In the genomic region with DNA sequence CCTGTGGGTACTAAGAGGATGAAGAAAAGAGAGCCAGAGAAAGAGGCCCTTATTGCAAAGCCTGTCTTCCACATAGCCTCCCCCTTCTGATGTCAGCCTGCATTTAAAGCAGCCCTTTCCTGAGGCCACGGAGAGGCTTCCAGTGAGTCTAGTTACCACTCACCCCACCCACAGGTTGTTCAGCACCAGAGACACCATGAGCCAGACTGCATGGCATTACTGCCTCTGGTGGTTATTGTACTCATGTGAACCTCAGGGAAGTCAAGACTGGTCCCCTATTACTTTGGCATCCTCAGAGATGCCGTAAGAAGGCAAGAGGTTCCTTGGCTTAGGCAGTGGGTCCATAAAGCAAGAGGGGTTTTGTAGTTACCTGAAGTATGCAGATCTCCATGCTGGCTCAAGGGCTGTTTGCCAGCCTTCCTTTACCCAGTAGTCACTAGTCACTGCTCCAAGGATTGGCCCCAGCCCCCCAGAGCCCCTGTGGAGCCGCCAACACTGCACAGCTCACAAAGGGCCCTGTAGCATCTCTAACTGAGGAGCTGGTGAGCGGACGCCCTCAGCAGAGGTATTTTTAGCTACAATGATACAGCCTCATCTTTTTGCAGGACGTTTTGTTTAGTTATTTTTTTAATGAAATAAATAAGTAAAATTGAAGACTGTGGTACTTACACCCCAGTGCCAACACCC, we compare ENCODE assay signal across 2 cellular contexts.
TF ChIP-seq lines count a peak whose summit lies in the region.

No MANE protein-coding gene starts in this region.

TF ChIP-seq in HEK293T, 16 proteins besides CTCF, POLR2A, EP300 and RAD21:
- TF ChIP-seq, protein P1, sequence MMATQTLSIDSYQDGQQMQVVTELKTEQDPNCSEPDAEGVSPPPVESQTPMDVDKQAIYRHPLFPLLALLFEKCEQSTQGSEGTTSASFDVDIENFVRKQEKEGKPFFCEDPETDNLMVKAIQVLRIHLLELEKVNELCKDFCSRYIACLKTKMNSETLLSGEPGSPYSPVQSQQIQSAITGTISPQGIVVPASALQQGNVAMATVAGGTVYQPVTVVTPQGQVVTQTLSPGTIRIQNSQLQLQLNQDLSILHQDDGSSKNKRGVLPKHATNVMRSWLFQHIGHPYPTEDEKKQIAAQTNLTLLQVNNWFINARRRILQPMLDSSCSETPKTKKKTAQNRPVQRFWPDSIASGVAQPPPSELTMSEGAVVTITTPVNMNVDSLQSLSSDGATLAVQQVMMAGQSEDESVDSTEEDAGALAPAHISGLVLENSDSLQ (IDR thresholded peaks at IDR 0.05): no peak
- TF ChIP-seq FOXM1 (IDR thresholded peaks at IDR 0.05; ENCODE audit: borderline replicate concordance): no peak
- no peak for TF ChIP-seq BHLHE40 (IDR thresholded peaks at IDR 0.05; ENCODE audit: borderline replicate concordance)
- TF ChIP-seq ZNF384 (IDR thresholded peaks at IDR 0.05): no peak
- TF ChIP-seq TARDBP (IDR thresholded peaks at IDR 0.05): no peak

TF ChIP-seq in GM12878, 131 proteins besides CTCF, POLR2A, EP300 and RAD21 (continued from another document):
- TF ChIP-seq, protein P2, sequence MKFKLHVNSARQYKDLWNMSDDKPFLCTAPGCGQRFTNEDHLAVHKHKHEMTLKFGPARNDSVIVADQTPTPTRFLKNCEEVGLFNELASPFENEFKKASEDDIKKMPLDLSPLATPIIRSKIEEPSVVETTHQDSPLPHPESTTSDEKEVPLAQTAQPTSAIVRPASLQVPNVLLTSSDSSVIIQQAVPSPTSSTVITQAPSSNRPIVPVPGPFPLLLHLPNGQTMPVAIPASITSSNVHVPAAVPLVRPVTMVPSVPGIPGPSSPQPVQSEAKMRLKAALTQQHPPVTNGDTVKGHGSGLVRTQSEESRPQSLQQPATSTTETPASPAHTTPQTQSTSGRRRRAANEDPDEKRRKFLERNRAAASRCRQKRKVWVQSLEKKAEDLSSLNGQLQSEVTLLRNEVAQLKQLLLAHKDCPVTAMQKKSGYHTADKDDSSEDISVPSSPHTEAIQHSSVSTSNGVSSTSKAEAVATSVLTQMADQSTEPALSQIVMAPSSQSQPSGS (IDR thresholded peaks at IDR 0.05; ENCODE audit: low read length): no peak
- TF ChIP-seq JUNB (IDR thresholded peaks at IDR 0.05) (no peak), MEF2A (IDR thresholded peaks at IDR 0.05; ENCODE audit: insufficient read depth, low read depth, low read length) (no peak), SPI1 (IDR thresholded peaks at IDR 0.05; ENCODE audit: borderline replicate concordance, insufficient read depth, low read depth, low read length) (no peak), SREBF1 (IDR thresholded peaks at IDR 0.05; ENCODE audit: low read length) (no peak), RBBP5 (conservative IDR thresholded peaks at IDR 0.05) (no peak), BMI1 (IDR thresholded peaks at IDR 0.05; ENCODE audit: borderline replicate concordance) (no peak), SIN3A (IDR thresholded peaks at IDR 0.05; ENCODE audit: low read depth, low read length) (no peak), ZZZ3 (IDR thresholded peaks at IDR 0.05; ENCODE audit: control insufficient read depth, insufficient read length, low read depth) (no peak), JUND (IDR thresholded peaks at IDR 0.05; ENCODE audit: low read depth, low read length) (no peak), SIX5 (IDR thresholded peaks at IDR 0.05; ENCODE audit: low read depth, low read length, severe bottlenecking) (no peak), LARP7 (IDR thresholded peaks at IDR 0.05) (no peak), BHLHE40 (IDR thresholded peaks at IDR 0.05; ENCODE audit: borderline replicate concordance in 1 of 2, low read depth in 2 of 2, low read length in 1 of 2) (no peak), GABPA (IDR thresholded peaks at IDR 0.05; ENCODE audit: low read depth) (no peak)
- TF ChIP-seq, protein P3, sequence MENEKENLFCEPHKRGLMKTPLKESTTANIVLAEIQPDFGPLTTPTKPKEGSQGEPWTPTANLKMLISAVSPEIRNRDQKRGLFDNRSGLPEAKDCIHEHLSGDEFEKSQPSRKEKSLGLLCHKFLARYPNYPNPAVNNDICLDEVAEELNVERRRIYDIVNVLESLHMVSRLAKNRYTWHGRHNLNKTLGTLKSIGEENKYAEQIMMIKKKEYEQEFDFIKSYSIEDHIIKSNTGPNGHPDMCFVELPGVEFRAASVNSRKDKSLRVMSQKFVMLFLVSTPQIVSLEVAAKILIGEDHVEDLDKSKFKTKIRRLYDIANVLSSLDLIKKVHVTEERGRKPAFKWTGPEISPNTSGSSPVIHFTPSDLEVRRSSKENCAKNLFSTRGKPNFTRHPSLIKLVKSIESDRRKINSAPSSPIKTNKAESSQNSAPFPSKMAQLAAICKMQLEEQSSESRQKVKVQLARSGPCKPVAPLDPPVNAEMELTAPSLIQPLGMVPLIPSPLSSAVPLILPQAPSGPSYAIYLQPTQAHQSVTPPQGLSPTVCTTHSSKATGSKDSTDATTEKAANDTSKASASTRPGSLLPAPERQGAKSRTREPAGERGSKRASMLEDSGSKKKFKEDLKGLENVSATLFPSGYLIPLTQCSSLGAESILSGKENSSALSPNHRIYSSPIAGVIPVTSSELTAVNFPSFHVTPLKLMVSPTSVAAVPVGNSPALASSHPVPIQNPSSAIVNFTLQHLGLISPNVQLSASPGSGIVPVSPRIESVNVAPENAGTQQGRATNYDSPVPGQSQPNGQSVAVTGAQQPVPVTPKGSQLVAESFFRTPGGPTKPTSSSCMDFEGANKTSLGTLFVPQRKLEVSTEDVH (IDR thresholded peaks at IDR 0.05; ENCODE audit: low read depth, partially characterized antibody): no peak
- TF ChIP-seq, protein P4, sequence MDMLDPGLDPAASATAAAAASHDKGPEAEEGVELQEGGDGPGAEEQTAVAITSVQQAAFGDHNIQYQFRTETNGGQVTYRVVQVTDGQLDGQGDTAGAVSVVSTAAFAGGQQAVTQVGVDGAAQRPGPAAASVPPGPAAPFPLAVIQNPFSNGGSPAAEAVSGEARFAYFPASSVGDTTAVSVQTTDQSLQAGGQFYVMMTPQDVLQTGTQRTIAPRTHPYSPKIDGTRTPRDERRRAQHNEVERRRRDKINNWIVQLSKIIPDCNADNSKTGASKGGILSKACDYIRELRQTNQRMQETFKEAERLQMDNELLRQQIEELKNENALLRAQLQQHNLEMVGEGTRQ (IDR thresholded peaks at IDR 0.05; ENCODE audit: borderline replicate concordance, low read depth, low read length): no peak
